ENCODE assay signal across 1 cellular context in genomic region chr6:122568865-122569264, GRCh38.
TF ChIP-seq lines count a peak whose summit lies in the region.

No MANE protein-coding gene starts in this region.

TF ChIP-seq in HCT116, 20 proteins besides CTCF, POLR2A, EP300 and RAD21 (continued from another document):
- no peak for TF ChIP-seq CBX3 (IDR thresholded peaks at IDR 0.05; ENCODE audit: low read depth)
- no peak for TF ChIP-seq SP1 (IDR thresholded peaks at IDR 0.05; ENCODE audit: low read depth)
- TF ChIP-seq REST (IDR thresholded peaks at IDR 0.05; ENCODE audit: low read depth) = no peak
- TF ChIP-seq YY1 (IDR thresholded peaks at IDR 0.05; ENCODE audit: extremely low read depth, insufficient replicate concordance, low read depth, low read length) = no peak
- no peak for TF ChIP-seq EGR1 (IDR thresholded peaks at IDR 0.05; ENCODE audit: low read depth)
- TF ChIP-seq ZFX (IDR thresholded peaks at IDR 0.05) = no peak
- no peak for TF ChIP-seq SIN3A (IDR thresholded peaks at IDR 0.05; ENCODE audit: low read depth)
- no peak for TF ChIP-seq ELF1 (IDR thresholded peaks at IDR 0.05; ENCODE audit: borderline replicate concordance, low read depth)
